ENCODE assay signal across 1 cellular context in genomic region chr2:232869138-232870001, GRCh38.
A peak's percentile ranks its signal among the peaks of the same experiment; 100 is the strongest.
TF ChIP-seq lines count a peak whose summit lies in the region.

No MANE protein-coding gene starts in this region.

TF ChIP-seq in HepG2, 621 proteins besides CTCF, POLR2A, EP300 and RAD21 (continued from another document and continues in another):
- no peak for TF ChIP-seq AKNA (CRISPR knock-in tag; IDR thresholded peaks at IDR 0.05; ENCODE audit: borderline replicate concordance)
- TF ChIP-seq FOXO4 (CRISPR knock-in tag; conservative IDR thresholded peaks at IDR 0.05) = no peak
- no peak for TF ChIP-seq DNMT1 (CRISPR knock-in tag; IDR thresholded peaks at IDR 0.05)
- no peak for TF ChIP-seq GABPA (IDR thresholded peaks at IDR 0.05; ENCODE audit: low read depth, low read length)
- no peak for TF ChIP-seq GABPA (CRISPR knock-in tag; IDR thresholded peaks at IDR 0.05; ENCODE audit: low read depth)
- TF ChIP-seq SNAI1 (CRISPR knock-in tag; IDR thresholded peaks at IDR 0.05; ENCODE audit: borderline replicate concordance) = no peak
- TF ChIP-seq ZUFSP (CRISPR knock-in tag; IDR thresholded peaks at IDR 0.05; ENCODE audit: borderline replicate concordance) = no peak
- peak; percentile 26; the same call in 1 of the 2 replicates for TF ChIP-seq HNF4G (IDR thresholded peaks at IDR 0.05; ENCODE audit: borderline replicate concordance, low read depth, low read length)
- TF ChIP-seq HNF4G (CRISPR knock-in tag; IDR thresholded peaks at IDR 0.05; ENCODE audit: borderline replicate concordance, low read depth) = no peak
- TF ChIP-seq GABPB1 (CRISPR knock-in tag; IDR thresholded peaks at IDR 0.05) = no peak
- TF ChIP-seq ZHX2 (IDR thresholded peaks at IDR 0.05; ENCODE audit: low read depth) = no peak
- TF ChIP-seq ZHX2 (CRISPR knock-in tag; IDR thresholded peaks at IDR 0.05; ENCODE audit: borderline replicate concordance) = no peak
- TF ChIP-seq SKI (IDR thresholded peaks at IDR 0.05; ENCODE audit: partially characterized antibody) = no peak
- TF ChIP-seq TEAD2 (CRISPR knock-in tag; IDR thresholded peaks at IDR 0.05) = no peak
- no peak for TF ChIP-seq MXI1 (IDR thresholded peaks at IDR 0.05; ENCODE audit: borderline replicate concordance, low read depth, low read length)
- TF ChIP-seq BRD4 (CRISPR knock-in tag; IDR thresholded peaks at IDR 0.05) = no peak
- TF ChIP-seq SP5 (CRISPR knock-in tag; IDR thresholded peaks at IDR 0.05; ENCODE audit: borderline replicate concordance, low read depth) = no peak
- TF ChIP-seq ISL2 (CRISPR knock-in tag; IDR thresholded peaks at IDR 0.05) = no peak
- peak; percentile 44; the same call in 1 of the 2 replicates for TF ChIP-seq ARID4A (CRISPR knock-in tag; IDR thresholded peaks at IDR 0.05; ENCODE audit: borderline replicate concordance)
- TF ChIP-seq PCBP2 (optimal IDR thresholded peaks at IDR 0.05; ENCODE audit: low read depth, low read length, poor library complexity, severe bottlenecking) = no peak
- TF ChIP-seq BATF2 (CRISPR knock-in tag; IDR thresholded peaks at IDR 0.05) = no peak
- TF ChIP-seq BRF2 (CRISPR knock-in tag; IDR thresholded peaks at IDR 0.05) = no peak
- no peak for TF ChIP-seq LCORL (IDR thresholded peaks at IDR 0.05)
- 0 out of 2 replicates have a peak, but pooled peaks have one; percentile 16 for TF ChIP-seq LCORL (CRISPR knock-in tag; IDR thresholded peaks at IDR 0.05)
- no peak for TF ChIP-seq FOXA3 (CRISPR knock-in tag; IDR thresholded peaks at IDR 0.05)
- no peak for TF ChIP-seq ZNF3 (CRISPR knock-in tag; IDR thresholded peaks at IDR 0.05)
- TF ChIP-seq DNMT3B (CRISPR knock-in tag; conservative IDR thresholded peaks at IDR 0.05) = no peak
- TF ChIP-seq ZNF468 (CRISPR knock-in tag; IDR thresholded peaks at IDR 0.05) = no peak
- TF ChIP-seq HMGXB3 (CRISPR knock-in tag; IDR thresholded peaks at IDR 0.05; ENCODE audit: borderline replicate concordance) = no peak
- no peak for TF ChIP-seq ZNF703 (CRISPR knock-in tag; IDR thresholded peaks at IDR 0.05; ENCODE audit: borderline replicate concordance)
- TF ChIP-seq REPIN1 (CRISPR knock-in tag; IDR thresholded peaks at IDR 0.05; ENCODE audit: borderline replicate concordance, low read depth) = no peak
- TF ChIP-seq ZNF441 (CRISPR knock-in tag; IDR thresholded peaks at IDR 0.05; ENCODE audit: borderline replicate concordance) = no peak
- TF ChIP-seq RARA (CRISPR knock-in tag; IDR thresholded peaks at IDR 0.05) = no peak
